Comparison of ENCODE assay signal across 8 cellular contexts in genomic region chr20:49713779-49714712, GRCh38. TPM values are rescaled to one million over a fixed set of nuclear protein-coding genes. Genes with fewer than 3 reads are reported as not detected.
DNase-seq lines count a peak whose midpoint lies in the region; ATAC-seq and TF ChIP-seq lines count a peak whose summit lies in the region.

B4GALT5 (minus strand) TSS chr20:49713878; CDS start chr20:49713690, 188 bp downstream.

- no peaks in the 10 kb centered on the region for H3K27me3 ChIP-seq in HL-60 (ENCODE audit: insufficient read depth, poor library complexity, severe bottlenecking)
- H3K27me3 ChIP-seq in OCI-LY1 (ENCODE audit: insufficient read depth, low read length), result no peaks in the 10 kb centered on the region

- H3K4me3 ChIP-seq in HL-60 (replicated peaks; ENCODE audit: insufficient read depth, low read length) (peak within 1 kb of the TSS; percentile 82), OCI-LY1 (ENCODE audit: low read depth, low read length, poor library complexity, severe bottlenecking) (peak within 1 kb of the TSS; percentile 95)

- no peaks in the 10 kb centered on the region for H3K36me3 ChIP-seq in OCI-LY1 (ENCODE audit: insufficient read depth, low read length)

- no peaks in the 10 kb centered on the region for H4K20me1 ChIP-seq in OCI-LY1 (ENCODE audit: insufficient read depth, low read length)

- H2AFZ ChIP-seq in OCI-LY1 (ENCODE audit: low read length), result no peak within 1 kb of the TSS

- peak within 1 kb of the TSS; percentile 97 for H3K4me2 ChIP-seq in OCI-LY1 (ENCODE audit: low read length)

- H3K79me2 ChIP-seq in OCI-LY1 (ENCODE audit: insufficient read depth, low read length), result peaks cover 43% of the 10 kb centered on the region

- intact Hi-C loops in CD14-positive monocyte (cut with micrococcal nuclease), result loop anchor here (5.0 to 10.0 kb wide), 5 partner anchors 37 to 98 kb away; partner anchors contain the start of gene SLC9A8 (in 2 of the 2)

- no peaks in the 10 kb centered on the region for H3K9me2 ChIP-seq in OCI-LY1 (ENCODE audit: low read depth, low read length)

- H3K4me1 ChIP-seq in OCI-LY1 (ENCODE audit: insufficient read depth, low read length, severe bottlenecking), result peaks cover 42% of the 10 kb centered on the region

- H3K27ac ChIP-seq in HL-60 (replicated peaks) (peak within 1 kb of the TSS; percentile 99), OCI-LY1 (ENCODE audit: low read depth, low read length, poor library complexity, severe bottlenecking) (peak within 1 kb of the TSS; percentile 87)

- H3K9me3 ChIP-seq in OCI-LY1 (ENCODE audit: low read length), result no peaks in the 10 kb centered on the region

- no peaks in the 10 kb centered on the region; the same call in 1 of the 2 replicates for H3F3A ChIP-seq in OCI-LY1 (ENCODE audit: insufficient read depth, low read length)

- ATAC-seq in GM19351 (IDR thresholded peaks at IDR 0.05; ENCODE audit: unreplicated experiment), result peak; percentile 85

- DNase-seq in CD14-positive monocyte (ENCODE audit: low spot score), result no peak
- peak; percentile 86 to 90 for DNase-seq in HL-60 (ENCODE audit: low read depth in 1 of 2, low spot score in 1 of 2)
- DNase-seq in activated T-cell treated with anti-CD3 and anti-CD28 coated beads for 24 hours (ENCODE audit: low read depth), result peak; percentile 61
- peak; percentile 32 for DNase-seq in epidermal melanocyte (ENCODE audit: insufficient read length, low spot score)
- peak; percentile 69 to 76 for DNase-seq in mesothelial cell of epicardium (ENCODE audit: low spot score in 2 of 2, unreplicated experiment in 2 of 2)
- peak; percentile 50 to 65 for DNase-seq in stimulated activated CD8-positive, alpha-beta memory T cell treated with anti-CD3 and anti-CD28 coated beads, Interleukin-2, amount 100 ng/mL, for 48 hours (ENCODE audit: low read depth in 2 of 2)

- H3K4me3 Mint-ChIP-seq in CD14-positive monocyte (peak within 1 kb of the TSS; percentile 94 to 95), mesothelial cell of epicardium (peak within 1 kb of the TSS; percentile 85)

- TF ChIP-seq CTCF in CD14-positive monocyte (IDR thresholded peaks at IDR 0.05), result no peak
- TF ChIP-seq CTCF in HL-60 (IDR thresholded peaks at IDR 0.05; ENCODE audit: insufficient read depth, low read length), result no peak
- TF ChIP-seq CTCF in OCI-LY1 (IDR thresholded peaks at IDR 0.05; ENCODE audit: low read length), result no peak
- no peak for TF ChIP-seq CTCF in mesothelial cell of epicardium (IDR thresholded peaks at IDR 0.05; ENCODE audit: unreplicated experiment)

- peak within 1 kb of the TSS; percentile 95 for H3K9ac ChIP-seq in OCI-LY1 (ENCODE audit: low read length)

- H3K27me3 Mint-ChIP-seq in CD14-positive monocyte (ENCODE audit: low read depth in 3 of 3) (peaks cover 0 to 7% (median 3%) of the 10 kb centered on the region in 3 donors), mesothelial cell of epicardium (ENCODE audit: low read depth) (no peaks in the 10 kb centered on the region)

- peaks cover 59% of the 10 kb centered on the region for H3K4me1 Mint-ChIP-seq in CD14-positive monocyte
- peaks cover 27% of the 10 kb centered on the region for H3K4me1 Mint-ChIP-seq in mesothelial cell of epicardium

- H3K36me3 Mint-ChIP-seq in CD14-positive monocyte (peaks cover 0 to 3% of the 10 kb centered on the region in 2 donors), mesothelial cell of epicardium (no peaks in the 10 kb centered on the region)

- H3K27ac Mint-ChIP-seq in CD14-positive monocyte (peak within 1 kb of the TSS; percentile 89 to 96 (median 94)), mesothelial cell of epicardium (peak within 1 kb of the TSS; percentile 95)

- H3K9me3 Mint-ChIP-seq in CD14-positive monocyte (peaks cover 0 to 5% (median 0%) of the 10 kb centered on the region in 7 donors), mesothelial cell of epicardium (no peaks in the 10 kb centered on the region)

RNA-seq across cellular contexts. Expression of gene B4GALT5, which starts in this region (rescaled TPM):
- 1 to 10 TPM; 2.4 to 2.7 TPM for polyA plus RNA-seq in CD14-positive monocyte
- 52.6 to 53.8 TPM (median 52.6 TPM) in 3 replicates for total RNA-seq in mesothelial cell of epicardium
